Comparison of ENCODE assay signal across 21 cellular contexts in the genomic region with DNA sequence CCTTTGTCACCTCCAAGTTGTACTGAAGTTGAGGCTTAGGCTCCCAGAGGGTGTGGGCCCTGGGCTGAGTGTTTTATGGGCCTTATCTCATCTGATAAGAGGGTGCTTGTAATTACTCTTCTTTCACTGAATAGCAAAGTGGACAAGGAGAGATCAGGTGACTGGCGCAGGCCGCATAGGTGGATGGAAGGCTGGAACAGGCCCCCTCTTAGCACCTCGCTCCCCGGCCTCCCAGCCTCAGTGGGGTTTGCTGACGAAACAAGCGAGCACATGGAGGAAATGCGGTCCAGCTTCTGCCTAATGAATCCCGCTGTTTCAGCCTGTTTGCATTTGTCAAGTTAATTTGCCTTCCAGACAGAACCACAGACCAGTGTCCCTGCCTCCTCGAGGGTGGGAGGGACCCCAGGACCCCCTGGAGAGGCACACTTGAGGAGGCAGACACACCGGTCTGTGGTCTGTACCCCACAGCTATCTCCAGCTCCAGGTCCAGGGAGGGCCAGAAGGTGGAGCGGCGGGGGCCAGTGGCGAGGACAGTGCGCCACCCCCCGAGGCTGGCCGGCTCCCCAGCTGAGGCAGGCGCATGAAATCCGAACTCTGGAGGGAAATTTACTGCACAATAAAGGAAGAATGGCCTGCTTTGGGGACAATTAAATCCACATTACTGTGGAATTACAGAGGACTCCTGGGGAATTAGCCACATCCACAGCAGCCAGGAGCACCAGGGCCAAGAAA.
"Had no signal": no experiment of that assay in that cellular context is flagged by ENCODE, and none has a peak within 500 bp of the region (broad histone marks: within the 10 kb centered on the region; RNA-seq: fewer than 3 reads in every experiment).

No MANE protein-coding gene starts in this region.

- DNase-seq: activated CD4-positive, alpha-beta T cell treated with anti-CD3 and anti-CD28 coated beads for 1 hour; activated CD8-positive, alpha-beta memory T cell treated with anti-CD3 and anti-CD28 coated beads for 24 hours; activated CD8-positive, alpha-beta memory T cell treated with anti-CD3 and anti-CD28 coated beads, Interleukin-2, amount 50 U/mL, for 48 hours; activated effector memory CD4-positive, alpha-beta T cell treated with anti-CD3 and anti-CD28 coated beads, Interleukin-2, amount 50 U/mL, for 16 hours; activated naive CD4-positive, alpha-beta T cell treated with anti-CD3 and anti-CD28 coated beads, Interleukin-2, amount 50 U/mL, for 16 hours; activated T-cell treated with anti-CD3 and anti-CD28 coated beads, Interleukin-2, amount 50 U/mL, for 48 hours; effector memory CD4-positive, alpha-beta T cell; foreskin fibroblast; hippocampal formation; right lobe of liver; stimulated activated CD4-positive, alpha-beta T cell treated with anti-CD3 and anti-CD28 coated beads, Interleukin-4, amount 100 ng/mL, for 4 hours; stimulated activated naive B cell treated with anti-CD40 and anti-IgM and Interleukin-4, amounts not matched to agents 10 μg/mL and 1 μg/mL and 100 μg/mL, for 72 hours; thyroid gland; uterus had no signal

- ATAC-seq: right lobe of liver; stimulated activated naive B cell treated with anti-CD40 and anti-IgM and Interleukin-4, amounts not matched to agents 10 μg/mL and 1 μg/mL and 100 μg/mL, for 72 hours had no signal

- FAIRE-seq: bronchial epithelial cell, islet of Langerhans had no signal

- H3K27ac ChIP-seq: ascending aorta, prostate gland, right lobe of liver, thyroid gland, uterus, VCaP had no signal

- H3K27me3 ChIP-seq: ascending aorta, right lobe of liver, thyroid gland, uterus had no signal

- H3K4me1 ChIP-seq: prostate gland, thyroid gland, uterus had no signal

- H3K9me3 ChIP-seq: ascending aorta, prostate gland, right lobe of liver, thyroid gland, uterus had no signal

- H3K36me3 ChIP-seq: ascending aorta, prostate gland, right lobe of liver, thyroid gland, uterus had no signal

- H3K4me3 ChIP-seq: ascending aorta, lung, prostate gland, right lobe of liver, smooth muscle cell, thyroid gland, uterus had no signal
